Comparison of ENCODE assay signal across 14 cellular contexts in the genomic region with DNA sequence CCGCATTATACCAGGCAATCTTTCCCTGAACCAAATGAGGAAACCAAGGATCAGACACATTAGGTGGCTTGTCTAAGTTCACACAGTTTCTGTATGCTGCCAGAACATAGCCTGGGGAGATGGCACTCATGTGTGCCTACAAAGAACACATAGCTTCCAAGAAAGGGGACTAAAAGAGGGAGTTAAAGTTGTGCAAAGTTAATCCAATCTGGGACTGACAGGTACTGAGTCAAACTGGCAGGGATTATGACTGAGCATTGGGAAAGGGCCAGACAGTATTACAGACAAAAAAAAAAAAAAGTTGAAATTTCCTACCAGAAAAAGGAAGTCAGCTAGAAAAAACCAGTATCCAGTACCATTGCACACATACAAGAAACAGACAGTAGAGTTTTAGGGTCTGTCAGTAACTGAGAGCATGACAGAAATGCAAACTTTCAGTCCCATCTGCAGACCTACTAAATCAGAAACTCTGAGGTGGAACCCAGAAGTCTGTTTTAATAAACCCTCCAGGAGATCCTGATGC. TPM values are rescaled to one million over a fixed set of nuclear protein-coding genes. Genes with fewer than 3 reads are reported as not detected.
DNase-seq lines count a peak whose midpoint lies in the region; ATAC-seq and TF ChIP-seq lines count a peak whose summit lies in the region.
"Had no signal": no experiment of that assay in that cellular context is flagged by ENCODE, and none has a peak within 500 bp of the region (broad histone marks: within the 10 kb centered on the region; RNA-seq: fewer than 3 reads in every experiment).

No MANE protein-coding gene starts in this region.

- in situ Hi-C loops in mammary epithelial cell (cut with MboI; ENCODE audit: low sequenced_read_pairs in 2 of 2), result no loop called here

- H3K27ac Mint-ChIP-seq in MCF 10A (ENCODE audit: low read depth, unreplicated experiment), result no peak overlapping the region
- no peak overlapping the region for H3K27ac Mint-ChIP-seq in activated CD8-positive, alpha-beta T cell treated with anti-CD3 and anti-CD28 coated beads for 36 hours
- H3K27ac Mint-ChIP-seq in naive thymus-derived CD4-positive, alpha-beta T cell, result no peak overlapping the region
- H3K27ac Mint-ChIP-seq: HFFc6 had no signal

- no peaks in the 10 kb centered on the region for H3K9me3 Mint-ChIP-seq in MCF 10A (ENCODE audit: unreplicated experiment)
- H3K9me3 Mint-ChIP-seq in activated CD8-positive, alpha-beta T cell treated with anti-CD3 and anti-CD28 coated beads for 36 hours, result no peaks in the 10 kb centered on the region
- peaks cover 0 to 2% (median 0%) of the 10 kb centered on the region in 11 donors for H3K9me3 Mint-ChIP-seq in naive thymus-derived CD4-positive, alpha-beta T cell
- H3K9me3 Mint-ChIP-seq: HFFc6 had no signal

- no peaks in the 10 kb centered on the region for H4K20me1 ChIP-seq in mammary epithelial cell (ENCODE audit: insufficient read depth, low read length)

- H2AFZ ChIP-seq in mammary epithelial cell (ENCODE audit: low read depth, low read length), result no peak overlapping the region

- no peak overlapping the region for H3K9ac ChIP-seq in mammary epithelial cell (ENCODE audit: insufficient read depth, low read length)

- H3K4me2 ChIP-seq in mammary epithelial cell (ENCODE audit: insufficient read depth, low read depth, low read length), result no peak overlapping the region

- no peaks in the 10 kb centered on the region for H3K4me1 ChIP-seq in mammary epithelial cell (ENCODE audit: insufficient read depth, low read length)
- no peaks in the 10 kb centered on the region for H3K4me1 ChIP-seq in naive thymus-derived CD4-positive, alpha-beta T cell (ENCODE audit: control insufficient read depth in 2 of 2, insufficient read depth in 2 of 2, low read length in 2 of 2)
- H3K4me1 ChIP-seq: SJSA1 had no signal

- DNase-seq in MCF 10A (ENCODE audit: unreplicated experiment) (peak; percentile 21), mammary epithelial cell (no peak), HuH-7 (ENCODE audit: low spot score) (no peak), NCI-H1417 treated with DMSO at 0.1 percent for 48 hours (lab: John Stamatoyannopoulos, UW) (no peak)
- no peak for DNase-seq in activated CD8-positive, alpha-beta T cell treated with anti-CD3 and anti-CD28 coated beads for 36 hours
- no peak for DNase-seq in naive thymus-derived CD4-positive, alpha-beta T cell
- DNase-seq: COR-L47, DMS153, EL, HFFc6, NCI-H1930, NCI-H526 treated with DMSO at 0.1 percent for 48 hours had no signal

- H3K27me3 ChIP-seq in mammary epithelial cell (ENCODE audit: insufficient read depth, low read length), result peaks cover 2% of the 10 kb centered on the region
- H3K27me3 ChIP-seq in naive thymus-derived CD4-positive, alpha-beta T cell (ENCODE audit: control insufficient read depth in 2 of 2, insufficient read depth in 2 of 2, low read length in 2 of 2), result no peaks in the 10 kb centered on the region
- H3K27me3 ChIP-seq: SJSA1 had no signal

- ATAC-seq in activated CD8-positive, alpha-beta T cell treated with anti-CD3 and anti-CD28 coated beads for 36 hours, result peak; percentile 17
- peak; percentile 24 for ATAC-seq in naive thymus-derived CD4-positive, alpha-beta T cell
- no peak for ATAC-seq in HG03571 (IDR thresholded peaks at IDR 0.05; ENCODE audit: unreplicated experiment)

- POLR2A ChIA-PET in MCF 10A (lab: Yijun Ruan, JAX), result no interaction called here
- POLR2A ChIA-PET in activated CD8-positive, alpha-beta T cell treated with anti-CD3 and anti-CD28 coated beads for 36 hours (lab: Charles Lee), result no interaction called here
- POLR2A ChIA-PET in naive thymus-derived CD4-positive, alpha-beta T cell (lab: Charles Lee), result interaction anchor here (0.7 kb wide), 1 partner anchor 728 kb away, joined by 3 read pairs; no protein-coding TSS in a partner anchor

- whole genome bisulfite sequencing in mammary epithelial cell (ENCODE audit: low coverage, missing lambda C conversion rate), result 100% methylated on average over 1 of the region's 1 CpG

- H3K9me3 ChIP-seq in mammary epithelial cell (replicated peaks; ENCODE audit: insufficient read depth, low read length), result no peaks in the 10 kb centered on the region
- no peaks in the 10 kb centered on the region for H3K9me3 ChIP-seq in naive thymus-derived CD4-positive, alpha-beta T cell (ENCODE audit: control insufficient read depth in 2 of 3, low read length in 3 of 3)
- H3K9me3 ChIP-seq: SJSA1 had no signal

- H3K79me2 ChIP-seq in mammary epithelial cell (ENCODE audit: insufficient read depth, low read length), result no peaks in the 10 kb centered on the region

- BruUV-seq in MCF 10A (replicated peaks; lab: Mats Ljungman, UMichigan) (no TSS peak), mammary epithelial cell (replicated peaks; lab: Mats Ljungman, UMichigan) (no TSS peak)

- no peak for TF ChIP-seq CTCF in MCF 10A (IDR thresholded peaks at IDR 0.05; ENCODE audit: unreplicated experiment)
- TF ChIP-seq CTCF in mammary epithelial cell (conservative IDR thresholded peaks at IDR 0.05 in 1 of 2, IDR thresholded peaks at IDR 0.05 in 1 of 2; ENCODE audit: extremely low read depth in 1 of 2, insufficient read depth in 1 of 2, low read depth in 1 of 2, low read length in 2 of 2), result no peak
- TF ChIP-seq CTCF in activated CD8-positive, alpha-beta T cell treated with anti-CD3 and anti-CD28 coated beads for 36 hours (IDR thresholded peaks at IDR 0.05), result no peak

- no peak overlapping the region for H3K4me3 ChIP-seq in mammary epithelial cell (replicated peaks in 1 of 3; ENCODE audit: insufficient read depth in 1 of 3, low read depth in 2 of 3, low read length in 3 of 3)
- no peak overlapping the region for H3K4me3 ChIP-seq in naive thymus-derived CD4-positive, alpha-beta T cell (ENCODE audit: low read length)
- H3K4me3 ChIP-seq: SJSA1 had no signal

- no peaks in the 10 kb centered on the region for H3K27me3 Mint-ChIP-seq in MCF 10A (ENCODE audit: insufficient read depth, unreplicated experiment)
- no peaks in the 10 kb centered on the region for H3K27me3 Mint-ChIP-seq in activated CD8-positive, alpha-beta T cell treated with anti-CD3 and anti-CD28 coated beads for 36 hours
- H3K27me3 Mint-ChIP-seq in naive thymus-derived CD4-positive, alpha-beta T cell, result no peaks in the 10 kb centered on the region

- H3K4me1 Mint-ChIP-seq in MCF 10A (ENCODE audit: insufficient read depth, unreplicated experiment), result peaks cover 5% of the 10 kb centered on the region
- H3K4me1 Mint-ChIP-seq in activated CD8-positive, alpha-beta T cell treated with anti-CD3 and anti-CD28 coated beads for 36 hours (ENCODE audit: low read depth), result no peaks in the 10 kb centered on the region
- no peaks in the 10 kb centered on the region for H3K4me1 Mint-ChIP-seq in naive thymus-derived CD4-positive, alpha-beta T cell

- no peaks in the 10 kb centered on the region for H3K36me3 Mint-ChIP-seq in MCF 10A (ENCODE audit: insufficient read depth, unreplicated experiment)
- no peaks in the 10 kb centered on the region for H3K36me3 Mint-ChIP-seq in activated CD8-positive, alpha-beta T cell treated with anti-CD3 and anti-CD28 coated beads for 36 hours (ENCODE audit: low read depth)
- H3K36me3 Mint-ChIP-seq in naive thymus-derived CD4-positive, alpha-beta T cell, result no peaks in the 10 kb centered on the region

- H3K4me3 Mint-ChIP-seq in MCF 10A (ENCODE audit: unreplicated experiment), result no peak overlapping the region
- no peak overlapping the region for H3K4me3 Mint-ChIP-seq in activated CD8-positive, alpha-beta T cell treated with anti-CD3 and anti-CD28 coated beads for 36 hours
- H3K4me3 Mint-ChIP-seq in naive thymus-derived CD4-positive, alpha-beta T cell, result no peak overlapping the region
- H3K4me3 Mint-ChIP-seq: HFFc6 had no signal

- H3K36me3 ChIP-seq in mammary epithelial cell (ENCODE audit: insufficient read depth, low read length), result no peaks in the 10 kb centered on the region
- H3K36me3 ChIP-seq in naive thymus-derived CD4-positive, alpha-beta T cell (ENCODE audit: control insufficient read depth in 2 of 3, insufficient read depth in 3 of 3, low read length in 3 of 3), result no peaks in the 10 kb centered on the region
- H3K36me3 ChIP-seq: SJSA1 had no signal

- intact Hi-C loops in MCF 10A (cut with micrococcal nuclease) (no loop called here), mammary epithelial cell (cut with micrococcal nuclease) (loop anchor here (10.0 kb wide), 1 partner anchor 143 kb away; no protein-coding TSS in a partner anchor)
- intact Hi-C loops in activated CD8-positive, alpha-beta T cell treated with anti-CD3 and anti-CD28 coated beads for 36 hours (cut with micrococcal nuclease), result no loop called here
- intact Hi-C loops in naive thymus-derived CD4-positive, alpha-beta T cell (cut with micrococcal nuclease), result no loop called here

- no peak overlapping the region for H3K27ac ChIP-seq in mammary epithelial cell (ENCODE audit: insufficient read depth, low read depth, low read length)
- H3K27ac ChIP-seq in naive thymus-derived CD4-positive, alpha-beta T cell (ENCODE audit: low read depth, low read length), result no peak overlapping the region
- H3K27ac ChIP-seq: SJSA1 had no signal

- CTCF ChIA-PET in MCF 10A (lab: Yijun Ruan, JAX) (interaction anchor here (0.7 to 1.2 kb wide), 2 partner anchors 35 to 401 kb away, joined by 3 to 4 read pairs; no protein-coding TSS in a partner anchor), mammary epithelial cell (lab: Charles Lee; ENCODE audit: low non-redundant PET) (no interaction called here)
- CTCF ChIA-PET in activated CD8-positive, alpha-beta T cell treated with anti-CD3 and anti-CD28 coated beads for 36 hours (lab: Charles Lee), result no interaction called here
- CTCF ChIA-PET in naive thymus-derived CD4-positive, alpha-beta T cell (lab: Charles Lee), result no interaction called here

- dilution Hi-C loops in mammary epithelial cell (cut with HindIII; ENCODE audit: low sequenced_read_pairs), result no loop called here

RNA-seq across cellular contexts. Expression of a gene that starts 37.2 kb away (rescaled TPM):
- total RNA-seq in MCF 10A (2022), result 0.25 and 0.58 TPM in 2 replicates
- 1 to 10 TPM in 1 of 2 donors, under 1 TPM in 1; 0.24 to 2.5 TPM for total RNA-seq in mammary epithelial cell
- 0.10 TPM for polyA plus RNA-seq in mammary epithelial cell
- not detected for polyA minus RNA-seq in mammary epithelial cell
- not detected for total RNA-seq in activated CD8-positive, alpha-beta T cell treated with anti-CD3 and anti-CD28 coated beads for 36 hours
- under 1 TPM in 1 of 5 experiments, not detected in 4; 0.07 TPM for total RNA-seq in naive thymus-derived CD4-positive, alpha-beta T cell
- polyA plus RNA-seq in naive thymus-derived CD4-positive, alpha-beta T cell, result not detected
